ENCODE assay signal across 15 cellular contexts in genomic region chr2:208142255-208142924, GRCh38. TPM values are rescaled to one million over a fixed set of nuclear protein-coding genes. Genes with fewer than 3 reads are reported as not detected.
DNase-seq lines count a peak whose midpoint lies in the region; ATAC-seq and TF ChIP-seq lines count a peak whose summit lies in the region.
"Had no signal": no experiment of that assay in that cellular context is flagged by ENCODE, and none has a peak within 500 bp of the region (broad histone marks: within the 10 kb centered on the region; RNA-seq: fewer than 3 reads in every experiment).

No MANE protein-coding gene starts in this region.

- H3K36me3 Mint-ChIP-seq in activated naive CD8-positive, alpha-beta T cell treated with anti-CD3 and anti-CD28 coated beads for 36 hours, result no peaks in the 10 kb centered on the region
- H3K36me3 Mint-ChIP-seq: natural killer cell had no signal

- H3K27me3 ChIP-seq in adipocyte (replicated peaks; ENCODE audit: control insufficient read depth, insufficient read depth, low read length) (peaks cover 10% of the 10 kb centered on the region), tibial artery (no peaks in the 10 kb centered on the region)

- no peak for TF ChIP-seq CTCF in tibial artery (IDR thresholded peaks at IDR 0.05)

- H3K4me3 Mint-ChIP-seq in activated naive CD8-positive, alpha-beta T cell treated with anti-CD3 and anti-CD28 coated beads for 36 hours, result no peak overlapping the region
- H3K4me3 Mint-ChIP-seq: natural killer cell had no signal

- ATAC-seq in HG03378 (IDR thresholded peaks at IDR 0.05; ENCODE audit: unreplicated experiment) (no peak), HG02642 (IDR thresholded peaks at IDR 0.05; ENCODE audit: poor library complexity, unreplicated experiment) (no peak)
- ATAC-seq: natural killer cell; stimulated activated naive CD8-positive, alpha-beta T cell treated with anti-CD3 and anti-CD28 coated beads, Interleukin-15, Interleukin-2, amounts not matched to agents 100 U/mL and 50 U/mL, for 24 hours had no signal

- H3K9ac ChIP-seq in adipocyte (ENCODE audit: low read length), result no peak overlapping the region

- intact Hi-C loops in tibial artery (cut with DNase I; ENCODE audit: low total_unique reads), result no loop called here

- H3K36me3 ChIP-seq in adipocyte (ENCODE audit: control insufficient read depth, insufficient read depth, low read length, severe bottlenecking) (no peaks in the 10 kb centered on the region), tibial artery (no peaks in the 10 kb centered on the region)

- H3K27me3 Mint-ChIP-seq in activated naive CD8-positive, alpha-beta T cell treated with anti-CD3 and anti-CD28 coated beads for 36 hours, result no peaks in the 10 kb centered on the region

- no peaks in the 10 kb centered on the region for H3K4me1 Mint-ChIP-seq in activated naive CD8-positive, alpha-beta T cell treated with anti-CD3 and anti-CD28 coated beads for 36 hours
- H3K4me1 Mint-ChIP-seq: natural killer cell had no signal

- peaks cover 1% of the 10 kb centered on the region for H3K9me3 Mint-ChIP-seq in activated naive CD8-positive, alpha-beta T cell treated with anti-CD3 and anti-CD28 coated beads for 36 hours
- H3K9me3 Mint-ChIP-seq: natural killer cell had no signal

- DNase-seq in GM04504 (ENCODE audit: low read depth) (peak; percentile 3), NCI-H146 treated with DMSO at 0.1 percent for 48 hours (lab: John Stamatoyannopoulos, UW; ENCODE audit: unreplicated experiment) (peak; percentile 27), adipocyte (ENCODE audit: low read depth) (peak; percentile 11), myocyte (ENCODE audit: low read depth) (peak; percentile 26), tibial artery (no peak)
- DNase-seq in activated naive CD8-positive, alpha-beta T cell treated with anti-CD3 and anti-CD28 coated beads for 36 hours, result no peak
- DNase-seq: islet precursor cell; natural killer cell; NK-92 treated with Interleukin-12 subunit alpha and Interleukin-12 subunit beta, amount 100 ng/mL, for 24 hours; stimulated activated naive CD8-positive, alpha-beta T cell treated with anti-CD3 and anti-CD28 coated beads, Interleukin-15, Interleukin-2, amounts not matched to agents 100 U/mL and 50 U/mL, for 24 hours; T-helper 1 cell had no signal

- H3K4me1 ChIP-seq in adipocyte (ENCODE audit: control insufficient read depth, insufficient read depth, low read length), result no peaks in the 10 kb centered on the region
- H3K4me1 ChIP-seq in tibial artery, result no peaks in the 10 kb centered on the region

- peaks cover 2% of the 10 kb centered on the region for H3K9me3 ChIP-seq in adipocyte (ENCODE audit: control insufficient read depth, low read length)
- H3K9me3 ChIP-seq in tibial artery, result no peaks in the 10 kb centered on the region

- no peak overlapping the region for H3K27ac ChIP-seq in tibial artery
- H3K27ac ChIP-seq: C4-2B had no signal

- H3K4me3 ChIP-seq in adipocyte (ENCODE audit: low read length), result no peak overlapping the region
- no peak overlapping the region for H3K4me3 ChIP-seq in tibial artery

- no peak overlapping the region for H3K27ac Mint-ChIP-seq in activated naive CD8-positive, alpha-beta T cell treated with anti-CD3 and anti-CD28 coated beads for 36 hours
- H3K27ac Mint-ChIP-seq: natural killer cell had no signal

RNA-seq across cellular contexts. Expression of gene CRYGB, which starts 3.6 kb away (rescaled TPM):
- total RNA-seq in myocyte, result not detected in 2 replicates
- not detected for polyA plus RNA-seq in myocyte (2012)
- total RNA-seq in activated naive CD8-positive, alpha-beta T cell treated with anti-CD3 and anti-CD28 coated beads for 36 hours, result not detected
- total RNA-seq: natural killer cell had no signal
- polyA plus RNA-seq: esophagus had no signal

RNA-seq across cellular contexts. Expression of gene CRYGC, which starts 12.8 kb away (rescaled TPM):
- total RNA-seq in myocyte, result not detected in 2 replicates
- polyA plus RNA-seq in myocyte (2012), result not detected
- total RNA-seq in activated naive CD8-positive, alpha-beta T cell treated with anti-CD3 and anti-CD28 coated beads for 36 hours, result not detected
- total RNA-seq: natural killer cell had no signal
- polyA plus RNA-seq: esophagus had no signal

RNA-seq across cellular contexts. Expression of gene CRYGD, which starts 18.1 kb away (rescaled TPM):
- total RNA-seq in myocyte, result not detected in 2 replicates
- not detected for polyA plus RNA-seq in myocyte (2012)
- total RNA-seq in activated naive CD8-positive, alpha-beta T cell treated with anti-CD3 and anti-CD28 coated beads for 36 hours, result not detected
- total RNA-seq: natural killer cell had no signal
- polyA plus RNA-seq: esophagus had no signal

RNA-seq across cellular contexts. Expression of gene CRYGA, which starts 21.0 kb away (rescaled TPM):
- not detected in 2 replicates for total RNA-seq in myocyte
- polyA plus RNA-seq in myocyte (2012), result not detected
- not detected for total RNA-seq in activated naive CD8-positive, alpha-beta T cell treated with anti-CD3 and anti-CD28 coated beads for 36 hours
- total RNA-seq: natural killer cell had no signal
- polyA plus RNA-seq: esophagus had no signal

RNA-seq across cellular contexts. Expression of gene C2orf80, which starts 47.4 kb away (rescaled TPM):
- total RNA-seq in myocyte, result not detected in 2 replicates
- not detected for polyA plus RNA-seq in myocyte (2012)
- total RNA-seq in activated naive CD8-positive, alpha-beta T cell treated with anti-CD3 and anti-CD28 coated beads for 36 hours, result not detected
- total RNA-seq: natural killer cell had no signal
- polyA plus RNA-seq: esophagus had no signal

Comparison
In these comparisons a context has a peak if more than half of its experiments do, and no peak if none do; other contexts are left out.
1. DNase-seq: peak in GM04504 (single experiment), NCI-H146 treated with DMSO at 0.1 percent for 48 hours (single experiment), adipocyte (single experiment) and myocyte (single experiment); none in tibial artery (0 of 2) and activated naive CD8-positive, alpha-beta T cell treated with anti-CD3 and anti-CD28 coated beads for 36 hours (single experiment).